Comparison of ENCODE assay signal across 8 cellular contexts in genomic region chr22:39003165-39003638, GRCh38. TPM values are rescaled to one million over a fixed set of nuclear protein-coding genes. Genes with fewer than 3 reads are reported as not detected.
A peak's percentile ranks its signal among the peaks of the same experiment; 100 is the strongest.
DNase-seq lines count a peak whose midpoint lies in the region; ATAC-seq and TF ChIP-seq lines count a peak whose summit lies in the region.

No MANE protein-coding gene starts in this region.

- peak; percentile 64 for ATAC-seq in HG03280 (IDR thresholded peaks at IDR 0.05; ENCODE audit: unreplicated experiment)
- ATAC-seq in natural killer cell: peak; percentile 87 to 95 (median 95)

- intact Hi-C loops in esophagus muscularis mucosa (cut with DNase I): loop anchor here (2.0 kb wide), 1 partner anchor 136 kb away; no protein-coding TSS in a partner anchor
- intact Hi-C loops in natural killer cell (cut with micrococcal nuclease): loop anchor here (2.0 kb wide), 1 partner anchor 134 kb away; no protein-coding TSS in a partner anchor

- H3K27ac ChIP-seq in esophagus muscularis mucosa (replicated peaks in 1 of 4): peak overlapping the region in 1 of 4 donors; percentile 30

- no peak for TF ChIP-seq POLR2A in esophagus muscularis mucosa (IDR thresholded peaks at IDR 0.05; ENCODE audit: low read depth)

- H3K4me3 Mint-ChIP-seq in natural killer cell: peak overlapping the region; percentile 32

- TF ChIP-seq CTCF in esophagus muscularis mucosa (IDR thresholded peaks at IDR 0.05): peak; percentile 75 to 86 (median 83)
- peak; percentile 79 for TF ChIP-seq CTCF in natural killer cell (IDR thresholded peaks at IDR 0.05)

- H3K9me3 ChIP-seq in esophagus muscularis mucosa: no peaks in the 10 kb centered on the region

- no peaks in the 10 kb centered on the region for H3K9me3 Mint-ChIP-seq in natural killer cell

- H3K36me3 ChIP-seq in esophagus muscularis mucosa: no peaks in the 10 kb centered on the region

- H3K4me1 Mint-ChIP-seq in natural killer cell: peaks cover 9 to 16% of the 10 kb centered on the region in 2 donors

- no peaks in the 10 kb centered on the region for H3K36me3 Mint-ChIP-seq in natural killer cell

- DNase-seq in NCI-H1417 (lab: John Stamatoyannopoulos, UW) (peak in 2 of 3 experiments; percentile 2 to 65), NCI-H1417 treated with DMSO at 0.1 percent for 48 hours (lab: John Stamatoyannopoulos, UW) (no peak), OCI-M1 (lab: John Stamatoyannopoulos, UW) (peak; percentile 95), activated T-cell treated with anti-CD3 and anti-CD28 coated beads for 24 hours (ENCODE audit: low read depth) (peak; percentile 64), esophagus muscularis mucosa (ENCODE audit: extremely low spot score) (peak; percentile 94), natural killer cell (peak; percentile 70)
- DNase-seq in stimulated activated naive CD4-positive, alpha-beta T cell (lab: John Stamatoyannopoulos, UW): peak; percentile 21 to 69 (median 44)

- TF ChIP-seq EP300 in esophagus muscularis mucosa (IDR thresholded peaks at IDR 0.05): no peak

- H3K27ac Mint-ChIP-seq in natural killer cell: peak overlapping the region in 1 of 2 donors; percentile 59

- H3K4me3 ChIP-seq in esophagus muscularis mucosa: no peak overlapping the region

- H3K4me1 ChIP-seq in esophagus muscularis mucosa: peaks cover 0 to 9% (median 8%) of the 10 kb centered on the region in 4 donors

- H3K27me3 ChIP-seq in esophagus muscularis mucosa: no peaks in the 10 kb centered on the region

- H3K27me3 Mint-ChIP-seq in natural killer cell (ENCODE audit: low read depth in 2 of 2): peaks cover 5% of the 10 kb centered on the region in 2 donors

- WGBS in esophagus muscularis mucosa: 17% methylated on average over 6 of the region's 7 CpGs

RNA-seq across cellular contexts. Expression of gene APOBEC3C, which starts 10.9 kb away (rescaled TPM):
- 10 to 100 TPM in 2 of 4 donors, 1 to 10 TPM in 2; 7.1 to 11.3 (median 8.8) TPM for total RNA-seq in esophagus muscularis mucosa
- 100 to 1,000 TPM; 144 to 168 (median 155) TPM for total RNA-seq in natural killer cell

RNA-seq across cellular contexts. Expression of gene APOBEC3D, which starts 17.7 kb away (rescaled TPM):
- total RNA-seq in esophagus muscularis mucosa: 1 to 10 TPM in 2 of 4 donors, under 1 TPM in 2; 0.66 to 3.4 (median 1.1) TPM
- 10 to 100 TPM; 33.0 to 46.8 (median 37.9) TPM for total RNA-seq in natural killer cell

RNA-seq across cellular contexts. Expression of gene APOBEC3B, which starts 21.1 kb away (rescaled TPM):
- total RNA-seq in esophagus muscularis mucosa (under 1 TPM in 1 of 4 donors, not detected in 3; 0.50 TPM), natural killer cell (1 to 10 TPM; 1.7 to 2.3 (median 2.2) TPM)

RNA-seq across cellular contexts. Expression of gene APOBEC3F, which starts 37.5 kb away (rescaled TPM):
- total RNA-seq in esophagus muscularis mucosa (1 to 10 TPM; 2.8 to 5.0 (median 3.9) TPM), natural killer cell (10 to 100 TPM; 30.1 to 54.4 (median 41.0) TPM)

RNA-seq across cellular contexts. Expression of gene APOBEC3A, which starts 45.8 kb away (rescaled TPM):
- total RNA-seq in esophagus muscularis mucosa (1 to 10 TPM in 1 of 4 donors, under 1 TPM in 1, not detected in 2; 0.58 to 8.0 TPM), natural killer cell (10 to 100 TPM in 1 of 3 donors, 1 to 10 TPM in 1, under 1 TPM in 1; 0.66 to 48.1 (median 4.3) TPM)

Comparison
In these comparisons a context has a peak if more than half of its experiments do, and no peak if none do; other contexts are left out.
1. RNA of gene APOBEC3C, which starts 10.9 kb away (total RNA-seq): 144 to 168 TPM in natural killer cell; 7.1 to 11.3 TPM in esophagus muscularis mucosa; every median in the first group is over 10 times any median in the second.
2. RNA of gene APOBEC3D, which starts 17.7 kb away (total RNA-seq): 33.0 to 46.8 TPM in natural killer cell; 0.66 to 3.4 TPM in esophagus muscularis mucosa; every median in the first group is over 4 times any median in the second.